In the genomic region with DNA sequence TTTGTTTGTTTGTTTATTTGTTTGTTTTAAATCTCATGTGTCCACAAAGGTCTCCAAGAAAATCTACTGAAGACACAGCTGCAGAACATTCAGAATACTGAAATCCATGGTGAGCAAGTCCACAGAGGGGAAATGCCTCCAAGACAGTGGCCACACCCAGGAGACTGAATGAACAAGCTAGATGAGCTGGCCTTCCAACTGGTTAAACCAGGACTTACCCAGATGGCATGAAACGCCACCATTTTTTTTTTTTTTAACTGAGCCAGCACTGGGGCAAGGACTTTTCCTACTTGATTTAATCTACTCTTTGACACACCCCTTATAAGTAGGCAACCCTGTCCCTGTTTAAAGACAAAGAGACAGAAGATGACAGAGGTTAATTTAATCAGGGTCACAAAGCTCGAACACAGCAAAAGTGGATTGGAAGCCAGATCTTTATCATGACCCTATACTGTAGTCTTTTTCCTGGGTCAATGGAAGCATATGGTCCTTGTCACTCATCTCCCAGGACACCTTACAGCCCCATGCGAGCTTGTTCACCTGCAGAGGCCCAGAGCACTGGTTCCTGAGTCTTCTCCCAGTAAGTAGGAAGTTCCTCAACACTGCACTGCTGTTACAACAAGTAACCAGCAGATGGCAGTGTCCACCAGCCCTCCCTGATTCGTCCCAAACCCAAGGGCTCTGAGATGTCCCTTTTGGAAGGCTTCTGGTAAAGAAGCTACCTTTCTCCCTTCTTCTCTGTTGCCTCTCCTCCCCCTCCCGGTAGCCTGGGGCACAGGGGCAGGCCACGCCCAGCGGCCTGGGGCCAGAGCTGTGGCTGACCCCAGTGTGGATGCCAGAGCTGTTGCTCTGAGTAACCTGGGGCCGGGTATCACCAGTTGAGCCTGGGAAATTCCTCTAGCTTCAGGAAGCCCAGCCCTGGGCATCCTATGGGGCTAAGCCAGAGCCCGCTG, we compare ENCODE assay signal across 7 cellular contexts. TPM values are rescaled to one million over a fixed set of nuclear protein-coding genes. Genes with fewer than 3 reads are reported as not detected.
DNase-seq lines count a peak whose midpoint lies in the region; ATAC-seq, FAIRE-seq and TF ChIP-seq lines count a peak whose summit lies in the region.

No MANE protein-coding gene starts in this region.

- peak; percentile 92 for TF ChIP-seq CTCF in GM12874 (IDR thresholded peaks at IDR 0.05; ENCODE audit: insufficient read depth, low read depth, low read length)
- peak; percentile 87 to 98 (median 96) for TF ChIP-seq CTCF in HCT116 (IDR thresholded peaks at IDR 0.05 in 2 of 3, conservative IDR thresholded peaks at IDR 0.05 in 1 of 3; ENCODE audit: borderline replicate concordance in 1 of 3, insufficient read depth in 1 of 3, low read depth in 2 of 3, low read length in 2 of 3)
- TF ChIP-seq CTCF in astrocyte of the spinal cord (IDR thresholded peaks at IDR 0.05; ENCODE audit: low read depth, low read length): peak; percentile 98

- intact Hi-C loops in HCT116 (cut with micrococcal nuclease): loop anchor here (1.0 kb wide), 4 partner anchors 255 to 457 kb away; no protein-coding TSS in a partner anchor

- H3K79me2 ChIP-seq in HCT116 (ENCODE audit: insufficient read depth, low read length): no peaks in the 10 kb centered on the region

- DNase-seq in HCT116 (ENCODE audit: low read depth, low spot score) (peak; percentile 69), MV-4-11 (lab: John Stamatoyannopoulos, UW) (peak; percentile 56), astrocyte of the spinal cord (ENCODE audit: low read depth, low spot score) (peak; percentile 78), hepatic stellate cell (ENCODE audit: low spot score) (peak; percentile 86), small intestine (peak; percentile 76)
- DNase-seq in T-helper 2 cell treated with Interferon-gamma antibody and Interleukin-4, amounts not matched to agents 5 μg/mL and 100 μg/mL, for 36 hours (ENCODE audit: low spot score): peak; percentile 57

- no peak overlapping the region for H3K4me3 Mint-ChIP-seq in T-helper 2 cell treated with Interferon-gamma antibody and Interleukin-4, amounts not matched to agents 5 μg/mL and 100 μg/mL, for 36 hours

- no peaks in the 10 kb centered on the region for H3K9me3 ChIP-seq in HCT116 (ENCODE audit: control insufficient read depth in 1 of 2, insufficient read depth in 1 of 2, low read depth in 1 of 2, low read length in 2 of 2)
- H3K9me3 ChIP-seq in small intestine (ENCODE audit: control insufficient read depth, low read depth): no peaks in the 10 kb centered on the region

- 24 to 27% (median 24%) methylated on average over 7 to 9 of the region's 9 CpGs for WGBS in small intestine, 3 donors

- H3K4me1 Mint-ChIP-seq in T-helper 2 cell treated with Interferon-gamma antibody and Interleukin-4, amounts not matched to agents 5 μg/mL and 100 μg/mL, for 36 hours (ENCODE audit: low read depth): peaks cover 2% of the 10 kb centered on the region

- H3K4me3 ChIP-seq in HCT116 (replicated peaks in 1 of 2; ENCODE audit: low read depth in 1 of 2, low read length in 2 of 2): no peak overlapping the region
- H3K4me3 ChIP-seq in astrocyte of the spinal cord (ENCODE audit: low read depth, low read length): no peak overlapping the region
- no peak overlapping the region for H3K4me3 ChIP-seq in small intestine (ENCODE audit: low read depth in 1 of 2, low read length in 2 of 2)

- H3K4me2 ChIP-seq in HCT116 (ENCODE audit: low read length): 0 out of 2 replicates have a peak overlapping the region, but pooled peaks have one; percentile 17

- no peaks in the 10 kb centered on the region for H3K9me3 Mint-ChIP-seq in T-helper 2 cell treated with Interferon-gamma antibody and Interleukin-4, amounts not matched to agents 5 μg/mL and 100 μg/mL, for 36 hours

- no TSS peak for BruUV-seq in HCT116 (replicated peaks; lab: Mats Ljungman, UMichigan)

- peak overlapping the region; percentile 35 for H2AFZ ChIP-seq in HCT116 (ENCODE audit: low read depth, low read length, poor library complexity, severe bottlenecking)

- RAD21 ChIA-PET in HCT116 (lab: Charles Lee; ENCODE audit: low non-redundant PET in 1 of 2, low total read pairs in 2 of 2, uncharacterized antibody in 2 of 2, unreplicated experiment in 2 of 2): interaction anchor here (0.6 to 2.4 kb wide), 7 partner anchors 24 to 377 kb away, joined by 3 to 15 read pairs (median 3); no protein-coding TSS in a partner anchor

- H4K20me1 ChIP-seq in HCT116 (ENCODE audit: insufficient read depth): no peaks in the 10 kb centered on the region

- CTCF ChIA-PET in HCT116 (lab: Charles Lee): interaction anchor here (0.6 to 3.4 kb wide), 34 partner anchors 10 to 656 kb away, joined by 3 to 66 read pairs (median 4); partner anchors contain the start of genes HS1BP3 and LAPTM4A

- ATAC-seq in HCT116: peak; percentile 94

- H3K9ac ChIP-seq in HCT116 (ENCODE audit: low read length): no peak overlapping the region

- H3K4me1 ChIP-seq in HCT116 (ENCODE audit: control insufficient read depth in 1 of 2, insufficient read depth in 2 of 2, low read length in 2 of 2) (peaks cover 0 to 4% of the 10 kb centered on the region in 2 experiments; a peak in 1 of 4 replicates), small intestine (ENCODE audit: control insufficient read depth in 2 of 2, insufficient read depth in 1 of 2, low read depth in 1 of 2, low read length in 1 of 2) (no peaks in the 10 kb centered on the region)

- H3K27ac Mint-ChIP-seq in T-helper 2 cell treated with Interferon-gamma antibody and Interleukin-4, amounts not matched to agents 5 μg/mL and 100 μg/mL, for 36 hours: no peak overlapping the region

- no peaks in the 10 kb centered on the region for H3K36me3 ChIP-seq in HCT116 (ENCODE audit: control insufficient read depth in 1 of 2, insufficient read depth in 2 of 2, low read length in 2 of 2)
- no peaks in the 10 kb centered on the region for H3K36me3 ChIP-seq in small intestine (ENCODE audit: control insufficient read depth in 2 of 2, insufficient read depth in 2 of 2, low read length in 2 of 2)

- FAIRE-seq in small intestine (lab: Jason Lieb, UNC): no peak

- H3K9me2 ChIP-seq in HCT116 (ENCODE audit: insufficient read depth): no peaks in the 10 kb centered on the region

- peak; percentile 96 for TF ChIP-seq RAD21 in HCT116 (IDR thresholded peaks at IDR 0.05; ENCODE audit: low read depth)

- in situ Hi-C loops in astrocyte of the spinal cord (cut with HindIII; ENCODE audit: low sequenced_read_pairs): no loop called here

- POLR2A ChIA-PET in HCT116 (lab: Charles Lee): interaction anchor here (1.4 kb wide), 1 partner anchor 11 kb away, joined by 5 read pairs; the partner anchor contains the start of gene HS1BP3

- no peak for TF ChIP-seq POLR2A in HCT116 (IDR thresholded peaks at IDR 0.05; ENCODE audit: borderline replicate concordance, extremely low read depth, insufficient read depth, insufficient read length)

- no peak overlapping the region for H3K27ac ChIP-seq in HCT116 (ENCODE audit: low read depth, low read length)
- H3K27ac ChIP-seq in small intestine (ENCODE audit: low read depth in 1 of 2, low read length in 1 of 2): no peak overlapping the region

- H3K27me3 Mint-ChIP-seq in T-helper 2 cell treated with Interferon-gamma antibody and Interleukin-4, amounts not matched to agents 5 μg/mL and 100 μg/mL, for 36 hours (ENCODE audit: low read depth): peaks cover 69% of the 10 kb centered on the region

- H3K36me3 Mint-ChIP-seq in T-helper 2 cell treated with Interferon-gamma antibody and Interleukin-4, amounts not matched to agents 5 μg/mL and 100 μg/mL, for 36 hours (ENCODE audit: low read depth): no peaks in the 10 kb centered on the region

- H3K27me3 ChIP-seq in HCT116 (ENCODE audit: insufficient read depth, low read length) (peaks cover 35% of the 10 kb centered on the region), small intestine (ENCODE audit: control insufficient read depth in 2 of 2, insufficient read depth in 2 of 2, low read length in 2 of 2) (peaks cover 9 to 40% of the 10 kb centered on the region in 2 donors)

TF ChIP-seq in HCT116, 20 proteins besides CTCF, POLR2A, EP300 and RAD21:
- no peak for TF ChIP-seq POLR2AphosphoS5 (IDR thresholded peaks at IDR 0.05; ENCODE audit: low read depth, low read length)
- TF ChIP-seq ATF3 (IDR thresholded peaks at IDR 0.05): no peak
- TF ChIP-seq MAX (IDR thresholded peaks at IDR 0.05): no peak
- no peak for TF ChIP-seq JUND (IDR thresholded peaks at IDR 0.05)
- TF ChIP-seq ELF1 (IDR thresholded peaks at IDR 0.05; ENCODE audit: borderline replicate concordance, low read depth): no peak
- no peak for TF ChIP-seq EZH2phosphoT487 (IDR thresholded peaks at IDR 0.05; ENCODE audit: borderline replicate concordance)
- no peak for TF ChIP-seq CEBPB (IDR thresholded peaks at IDR 0.05; ENCODE audit: low read depth)
- no peak for TF ChIP-seq TCF7L2 (IDR thresholded peaks at IDR 0.05; ENCODE audit: borderline replicate concordance, extremely low read depth, insufficient read depth, insufficient read length)
- TF ChIP-seq YY1 (IDR thresholded peaks at IDR 0.05; ENCODE audit: extremely low read depth, insufficient replicate concordance, low read depth, low read length): no peak

RNA-seq across cellular contexts. Expression of gene GDF7, which starts 5.6 kb away (rescaled TPM):
- 0.02 TPM for total RNA-seq in HCT116 (2021; ENCODE audit: unreplicated experiment)
- 0.01 and 0.02 TPM in 2 replicates for polyA plus RNA-seq in HCT116 (2012)
- polyA plus RNA-seq in small intestine: under 1 TPM in 1 of 3 donors, not detected in 2; 0.16 TPM

RNA-seq across cellular contexts. Expression of gene HS1BP3, which starts 10.4 kb away (rescaled TPM):
- total RNA-seq in HCT116 (2021; ENCODE audit: unreplicated experiment): 17.1 TPM
- polyA plus RNA-seq in HCT116 (2012): 13.2 and 15.7 TPM in 2 replicates
- 10 to 100 TPM; 18.5 to 23.5 (median 23.2) TPM for polyA plus RNA-seq in small intestine
